Comparison of ENCODE assay signal across 8 cellular contexts in genomic region chr10:48305905-48306264, GRCh38. TPM values are rescaled to one million over a fixed set of nuclear protein-coding genes. Genes with fewer than 3 reads are reported as not detected.
DNase-seq lines count a peak whose midpoint lies in the region; ATAC-seq, FAIRE-seq and TF ChIP-seq lines count a peak whose summit lies in the region.

No MANE protein-coding gene starts in this region.

- intact Hi-C loops in activated B cell treated with CpG ODN at 0.5 μM for 24 hours (cut with micrococcal nuclease): loop anchor here (1.0 to 10.0 kb wide), 5 partner anchors 27 to 1233 kb away; partner anchors contain the start of genes ERCC6, TMEM273 and ZNF488

- H3K27me3 ChIP-seq in H7 (ENCODE audit: control insufficient read depth, insufficient read depth, low read length): peaks cover 4% of the 10 kb centered on the region; the same call in 1 of the 2 replicates
- no peaks in the 10 kb centered on the region for H3K27me3 ChIP-seq in hepatocyte
- no peaks in the 10 kb centered on the region for H3K27me3 ChIP-seq in small intestine (ENCODE audit: control insufficient read depth in 2 of 2, insufficient read depth in 2 of 2, low read length in 2 of 2)

- peak overlapping the region; percentile 37 for H3K4me3 ChIP-seq in H7 (ENCODE audit: insufficient read depth, low read depth, low read length)
- no peak overlapping the region for H3K4me3 ChIP-seq in hepatocyte
- H3K4me3 ChIP-seq in small intestine (ENCODE audit: low read depth in 1 of 2, low read length in 2 of 2): peak overlapping the region in 1 of 2 donors; percentile 89

- peak overlapping the region; percentile 57 for H2AFZ ChIP-seq in hepatocyte

- peaks cover 3% of the 10 kb centered on the region for H3K36me3 Mint-ChIP-seq in activated B cell treated with CpG ODN at 0.5 μM for 24 hours (ENCODE audit: low read depth)

- H4K20me1 ChIP-seq in hepatocyte (ENCODE audit: insufficient read depth, poor library complexity, severe bottlenecking): peaks cover 28% of the 10 kb centered on the region

- no peak for ATAC-seq in activated B cell treated with CpG ODN at 0.5 μM for 24 hours (ENCODE audit: low read depth)
- ATAC-seq in GM21619 (IDR thresholded peaks at IDR 0.05; ENCODE audit: unreplicated experiment): no peak

- peaks cover 11% of the 10 kb centered on the region for H3K4me1 ChIP-seq in hepatocyte (ENCODE audit: insufficient read depth)
- H3K4me1 ChIP-seq in small intestine (ENCODE audit: control insufficient read depth in 2 of 2, insufficient read depth in 1 of 2, low read depth in 1 of 2, low read length in 1 of 2): peaks cover 0 to 3% of the 10 kb centered on the region in 2 donors

- H3K27me3 Mint-ChIP-seq in activated B cell treated with CpG ODN at 0.5 μM for 24 hours: no peaks in the 10 kb centered on the region

- no peaks in the 10 kb centered on the region for H3K9me3 ChIP-seq in hepatocyte (ENCODE audit: low read depth)
- H3K9me3 ChIP-seq in small intestine (ENCODE audit: control insufficient read depth, low read depth): no peaks in the 10 kb centered on the region

- POLR2A ChIA-PET in activated B cell treated with CpG ODN at 0.5 μM for 24 hours (lab: Charles Lee): no interaction called here

- CTCF ChIA-PET in activated B cell treated with CpG ODN at 0.5 μM for 24 hours (lab: Charles Lee): interaction anchor here (1.2 kb wide), 1 partner anchor 14 kb away, joined by 3 read pairs; no protein-coding TSS in a partner anchor

- 74% methylated on average over 9 of the region's 9 CpGs for WGBS in hepatocyte (ENCODE audit: low lambda C conversion rate, missing lambda C conversion rate)
- WGBS in small intestine, 3 donors: 49 to 64% (median 59%) methylated on average over 9 of the region's 9 CpGs

- peak overlapping the region; percentile 78 for H3K4me2 ChIP-seq in hepatocyte

- peak overlapping the region; percentile 8 for H3K27ac Mint-ChIP-seq in activated B cell treated with CpG ODN at 0.5 μM for 24 hours

- FAIRE-seq in small intestine (lab: Jason Lieb, UNC): no peak

- H3K27ac ChIP-seq in hepatocyte: peak overlapping the region; percentile 54
- peak overlapping the region; percentile 48 to 76 for H3K27ac ChIP-seq in small intestine (ENCODE audit: low read depth in 1 of 2, low read length in 1 of 2)

- peaks cover 33% of the 10 kb centered on the region for H3K4me1 Mint-ChIP-seq in activated B cell treated with CpG ODN at 0.5 μM for 24 hours

- peak overlapping the region; percentile 77 for H3K4me3 Mint-ChIP-seq in activated B cell treated with CpG ODN at 0.5 μM for 24 hours

- peaks cover 35% of the 10 kb centered on the region for H3K79me2 ChIP-seq in hepatocyte

- no peak for DNase-seq in H7
- no peak for DNase-seq in activated B cell treated with CpG ODN at 0.5 μM for 24 hours
- DNase-seq in hepatocyte (ENCODE audit: low spot score): no peak
- no peak for DNase-seq in small intestine
- no peak for DNase-seq in NCI-H2227 (lab: John Stamatoyannopoulos, UW; ENCODE audit: unreplicated experiment)
- no peak for DNase-seq in NCI-H128 (lab: John Stamatoyannopoulos, UW; ENCODE audit: unreplicated experiment)
- no peak for DNase-seq in DMS53 treated with DMSO at 0.1 percent for 48 hours (lab: John Stamatoyannopoulos, UW; ENCODE audit: unreplicated experiment)

- no peak for TF ChIP-seq CTCF in activated B cell treated with CpG ODN at 0.5 μM for 24 hours (IDR thresholded peaks at IDR 0.05)
- no peak for TF ChIP-seq CTCF in hepatocyte (IDR thresholded peaks at IDR 0.05; ENCODE audit: poor library complexity)

- H3K9me3 Mint-ChIP-seq in activated B cell treated with CpG ODN at 0.5 μM for 24 hours: no peaks in the 10 kb centered on the region

- no peaks in the 10 kb centered on the region for H3K36me3 ChIP-seq in H7 (replicated peaks; ENCODE audit: control insufficient read depth, insufficient read depth, low read length)
- H3K36me3 ChIP-seq in hepatocyte (replicated peaks; ENCODE audit: insufficient read depth, low read depth): no peaks in the 10 kb centered on the region
- H3K36me3 ChIP-seq in small intestine (ENCODE audit: control insufficient read depth in 2 of 2, insufficient read depth in 2 of 2, low read length in 2 of 2): no peaks in the 10 kb centered on the region

- no peaks in the 10 kb centered on the region for H3K9me2 ChIP-seq in hepatocyte (replicated peaks; ENCODE audit: insufficient read depth)

RNA-seq across cellular contexts. Expression of gene MAPK8, which starts 0.6 kb away (rescaled TPM):
- total RNA-seq in H7 (2014; rRNA removed; shearing (Covaris generic)): 67.7 and 70.3 TPM in 2 replicates
- 25.8 and 25.9 TPM in 2 replicates for total RNA-seq in activated B cell treated with CpG ODN at 0.5 μM for 24 hours
- 73.2 and 81.3 TPM in 2 replicates for total RNA-seq in hepatocyte
- 18.2 and 20.9 TPM in 2 replicates for polyA plus RNA-seq in hepatocyte
- polyA plus RNA-seq in small intestine: 10 to 100 TPM; 12.4 to 23.0 (median 21.7) TPM

RNA-seq across cellular contexts. Expression of gene FRMPD2, which starts 31.4 kb away (rescaled TPM):
- total RNA-seq in H7 (2014; rRNA removed; shearing (Covaris generic)): not detected in 2 replicates
- total RNA-seq in activated B cell treated with CpG ODN at 0.5 μM for 24 hours: not detected in 2 replicates
- 0.10 and 0.52 TPM in 2 replicates for total RNA-seq in hepatocyte
- polyA plus RNA-seq in hepatocyte: 0.30 and 0.55 TPM in 2 replicates
- not detected for polyA plus RNA-seq in small intestine
